Comparison of ENCODE assay signal across 17 cellular contexts in the genomic region with DNA sequence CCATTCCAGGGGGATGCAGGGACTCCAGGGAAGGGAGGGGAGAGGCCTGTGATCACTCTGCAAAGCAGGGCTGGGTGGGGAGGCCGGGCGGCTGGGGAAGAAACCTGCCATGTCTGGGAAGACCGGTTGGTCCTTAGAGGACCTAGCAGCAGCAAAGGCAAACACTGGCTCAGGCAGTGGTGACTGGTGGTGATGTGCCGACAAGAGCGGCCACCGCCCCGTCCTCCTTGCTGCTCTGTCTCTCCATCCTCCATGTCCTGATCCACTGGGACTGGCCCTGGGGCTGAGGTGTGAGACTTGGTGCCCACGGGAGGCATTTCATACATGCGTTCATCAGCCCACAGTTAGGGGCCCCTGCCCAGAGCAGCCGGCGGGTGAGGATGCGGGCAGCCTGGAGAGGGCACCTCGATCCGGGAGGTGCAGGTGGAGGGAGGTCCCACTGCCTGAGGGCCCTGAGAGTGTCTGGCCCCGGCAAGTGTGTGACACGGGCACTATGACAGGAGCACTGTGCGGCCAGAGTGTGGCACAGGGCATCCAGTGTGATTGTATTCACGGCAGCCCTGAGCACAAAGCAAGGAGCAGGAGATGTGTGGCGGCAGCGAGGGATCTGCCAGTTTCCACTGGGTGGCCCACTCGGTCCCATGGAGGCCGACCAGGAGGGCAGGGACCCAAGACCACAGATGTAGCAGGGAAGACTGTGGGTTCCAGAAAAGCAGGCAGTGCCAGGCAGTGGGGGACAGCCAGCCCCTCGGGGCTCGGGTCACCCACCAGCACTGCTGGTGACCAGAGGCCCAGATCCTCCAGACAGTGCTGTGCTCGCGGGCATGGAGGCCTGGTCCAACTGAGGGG.
"Had no signal": no experiment of that assay in that cellular context is flagged by ENCODE, and none has a peak within 500 bp of the region (broad histone marks: within the 10 kb centered on the region; RNA-seq: fewer than 3 reads in every experiment).

No MANE protein-coding gene starts in this region.

- DNase-seq: effector memory CD8-positive, alpha-beta T cell; esophagus squamous epithelium; foreskin fibroblast; glutamatergic neuron; immature natural killer cell; left colon; left ventricle myocardium superior; mesenchymal stem cell; midbrain; ovary; stimulated activated CD4-positive, alpha-beta T cell treated with anti-CD3 and anti-CD28 coated beads, Interleukin-12 subunit alpha, Interleukin-12 subunit beta, amount 100 ng/mL, for 4 hours; stimulated activated naive CD4-positive, alpha-beta T cell treated with Interleukin-2 at 50 U/mL for 16 hours; trophoblast cell had no signal

- ATAC-seq: effector memory CD8-positive, alpha-beta T cell; gastroesophageal sphincter; left colon; left ventricle myocardium superior; natural killer cell treated with Interleukin-12 subunit alpha and Interleukin-12 subunit beta and Interleukin-15 and Interleukin-18, amount 100 ng/mL, for 72 hours; right cardiac atrium had no signal

- H3K36me3 ChIP-seq: ovary had no signal

- H3K4me3 ChIP-seq: esophagus squamous epithelium, gastroesophageal sphincter, lung, ovary had no signal

- H3K27me3 ChIP-seq: esophagus squamous epithelium, gastroesophageal sphincter, ovary had no signal

- H3K27ac Mint-ChIP-seq: effector memory CD8-positive, alpha-beta T cell; natural killer cell treated with Interleukin-12 subunit alpha and Interleukin-12 subunit beta and Interleukin-15 and Interleukin-18, amount 100 ng/mL, for 72 hours had no signal

- H3K9me3 ChIP-seq: esophagus squamous epithelium, gastroesophageal sphincter, ovary had no signal

- H3K9me3 Mint-ChIP-seq: effector memory CD8-positive, alpha-beta T cell; immature natural killer cell; natural killer cell treated with Interleukin-12 subunit alpha and Interleukin-12 subunit beta and Interleukin-15 and Interleukin-18, amount 100 ng/mL, for 72 hours had no signal

- H3K36me3 Mint-ChIP-seq: natural killer cell treated with Interleukin-12 subunit alpha and Interleukin-12 subunit beta and Interleukin-15 and Interleukin-18, amount 100 ng/mL, for 72 hours had no signal

- H3K27ac ChIP-seq: esophagus squamous epithelium, gastroesophageal sphincter, ovary had no signal
